In genomic region chr3:9415485-9416138, GRCh38 we compare ENCODE assay signal across 17 cellular contexts. TPM values are rescaled to one million over a fixed set of nuclear protein-coding genes. Genes with fewer than 3 reads are reported as not detected.
DNase-seq lines count a peak whose midpoint lies in the region; ATAC-seq, FAIRE-seq and TF ChIP-seq lines count a peak whose summit lies in the region.
"Had no signal": no experiment of that assay in that cellular context is flagged by ENCODE, and none has a peak within 500 bp of the region (broad histone marks: within the 10 kb centered on the region; RNA-seq: fewer than 3 reads in every experiment).

No MANE protein-coding gene starts in this region.

- peak overlapping the region; percentile 68 for H3K27ac Mint-ChIP-seq in activated T-cell treated with anti-CD3 and anti-CD28 coated beads, Interleukin-2, amount 50 U/mL, for 72 hours

- TF ChIP-seq CTCF in RWPE2 (IDR thresholded peaks at IDR 0.05; ENCODE audit: poor library complexity, severe bottlenecking) (no peak), keratinocyte (optimal IDR thresholded peaks at IDR 0.05 in 1 of 3, IDR thresholded peaks at IDR 0.05 in 1 of 3, conservative IDR thresholded peaks at IDR 0.05 in 1 of 3; ENCODE audit: extremely low read depth in 1 of 3, insufficient read depth in 2 of 3, low read length in 3 of 3) (no peak), body of pancreas (IDR thresholded peaks at IDR 0.05) (no peak)

- H3K36me3 Mint-ChIP-seq in activated T-cell treated with anti-CD3 and anti-CD28 coated beads, Interleukin-2, amount 50 U/mL, for 72 hours (ENCODE audit: insufficient read depth in 2 of 2): peaks cover 3 to 7% of the 10 kb centered on the region in 2 donors

- H3K9me3 Mint-ChIP-seq in activated T-cell treated with anti-CD3 and anti-CD28 coated beads, Interleukin-2, amount 50 U/mL, for 72 hours: no peaks in the 10 kb centered on the region

- 88 to 92% methylated on average over 6 of the region's 6 CpGs for WGBS in body of pancreas, 2 donors

- no peak overlapping the region for H2AFZ ChIP-seq in keratinocyte (ENCODE audit: control insufficient read depth, low read length)

- peaks cover 52% of the 10 kb centered on the region for H3K4me1 Mint-ChIP-seq in activated T-cell treated with anti-CD3 and anti-CD28 coated beads, Interleukin-2, amount 50 U/mL, for 72 hours (ENCODE audit: low read depth)

- dilution Hi-C loops in keratinocyte (cut with MboI; ENCODE audit: extremely low pct_ligation_motif_present, low sequenced_read_pairs): no loop called here

- peaks cover 22% of the 10 kb centered on the region for H4K20me1 ChIP-seq in keratinocyte (ENCODE audit: control insufficient read depth, extremely low read depth, insufficient read depth, low read length)

- ATAC-seq in activated T-cell treated with anti-CD3 and anti-CD28 coated beads, Interleukin-2, amount 50 U/mL, for 72 hours (replicated peaks in 1 of 2): no peak
- ATAC-seq in RWPE2 (ENCODE audit: low read depth) (0 out of 3 replicates have a peak, but pooled peaks have one; percentile 8), GM19351 (IDR thresholded peaks at IDR 0.05; ENCODE audit: unreplicated experiment) (no peak), body of pancreas (no peak)

- no peaks in the 10 kb centered on the region for H3K9me1 ChIP-seq in keratinocyte (ENCODE audit: control insufficient read depth, extremely low read depth, insufficient read depth, low read length)

- no peaks in the 10 kb centered on the region for H3K9me3 ChIP-seq in RWPE2 (ENCODE audit: severe bottlenecking)
- no peaks in the 10 kb centered on the region for H3K9me3 ChIP-seq in keratinocyte (ENCODE audit: control insufficient read depth, low read depth, low read length)
- no peaks in the 10 kb centered on the region for H3K9me3 ChIP-seq in skeletal muscle satellite cell (replicated peaks; ENCODE audit: low read length)
- H3K9me3 ChIP-seq in body of pancreas: no peaks in the 10 kb centered on the region
- H3K9me3 ChIP-seq: suprapubic skin had no signal

- no peak for TF ChIP-seq POLR2A in body of pancreas (IDR thresholded peaks at IDR 0.05)

- no peaks in the 10 kb centered on the region for H3K27me3 ChIP-seq in RWPE2 (ENCODE audit: insufficient read depth, poor library complexity, severe bottlenecking)
- H3K27me3 ChIP-seq in keratinocyte (ENCODE audit: control insufficient read depth, extremely low read depth, insufficient read depth, low read length): no peaks in the 10 kb centered on the region
- no peaks in the 10 kb centered on the region for H3K27me3 ChIP-seq in skeletal muscle satellite cell (ENCODE audit: control insufficient read depth, insufficient read depth, low read length)
- H3K27me3 ChIP-seq in body of pancreas: no peaks in the 10 kb centered on the region
- H3K27me3 ChIP-seq: suprapubic skin had no signal

- intact Hi-C loops in body of pancreas (cut with DNase I): no loop called here

- no peak for DNase-seq in activated T-cell treated with anti-CD3 and anti-CD28 coated beads, Interleukin-2, amount 50 U/mL, for 72 hours
- no peak for DNase-seq in activated T-cell treated with anti-CD3 and anti-CD28 coated beads, Interleukin-2, amount 50 U/mL, for 48 hours
- DNase-seq in RWPE2 (ENCODE audit: low spot score): no peak
- no peak for DNase-seq in keratinocyte (ENCODE audit: low read depth, low spot score)
- DNase-seq in HUDEP-2 (lab: John Stamatoyannopoulos, UW; ENCODE audit: unreplicated experiment in 76 of 76): no peak
- DNase-seq in body of pancreas: no peak
- DNase-seq: activated CD8-positive, alpha-beta memory T cell treated with anti-CD3 and anti-CD28 coated beads, Interleukin-2, amount 50 U/mL, for 48 hours; cortex of kidney; NCI-H187 treated with DMSO at 0.1 percent for 48 hours; NCI-H510A treated with DMSO at 0.1 percent for 48 hours; posterior cingulate gyrus; stimulated activated CD4-positive, alpha-beta T cell treated with anti-CD3 and anti-CD28 coated beads, Interleukin-15, amount 100 ng/mL, for 24 hours; SW 1271 had no signal

- peak overlapping the region in 1 of 2 donors; percentile 26 for H3K4me3 Mint-ChIP-seq in activated T-cell treated with anti-CD3 and anti-CD28 coated beads, Interleukin-2, amount 50 U/mL, for 72 hours

- peaks cover 97% of the 10 kb centered on the region for H3K79me2 ChIP-seq in keratinocyte (ENCODE audit: control insufficient read depth, insufficient read depth, low read length)

- no peaks in the 10 kb centered on the region for H3K27me3 Mint-ChIP-seq in activated T-cell treated with anti-CD3 and anti-CD28 coated beads, Interleukin-2, amount 50 U/mL, for 72 hours (ENCODE audit: low read depth)

- H3K4me2 ChIP-seq in keratinocyte (ENCODE audit: control insufficient read depth, extremely low read depth, insufficient read depth, low read depth, low read length): peak overlapping the region; percentile 39
- peak overlapping the region; percentile 22 for H3K4me2 ChIP-seq in skeletal muscle satellite cell (ENCODE audit: low read length)

- H3K27ac ChIP-seq in RWPE2 (ENCODE audit: poor library complexity, severe bottlenecking) (peak overlapping the region; percentile 33), keratinocyte (ENCODE audit: control insufficient read depth, insufficient read depth, low read length) (peak overlapping the region; percentile 59), body of pancreas (no peak overlapping the region)
- H3K27ac ChIP-seq: suprapubic skin had no signal

- FAIRE-seq in keratinocyte (lab: Jason Lieb, UNC): no peak
- FAIRE-seq: GM18507 had no signal

- H3K36me3 ChIP-seq in RWPE2 (ENCODE audit: low read depth): peaks cover 51% of the 10 kb centered on the region
- no peaks in the 10 kb centered on the region for H3K36me3 ChIP-seq in keratinocyte (ENCODE audit: control insufficient read depth in 2 of 2, extremely low read depth in 1 of 2, insufficient read depth in 2 of 2, low read length in 2 of 2)
- no peaks in the 10 kb centered on the region for H3K36me3 ChIP-seq in skeletal muscle satellite cell (ENCODE audit: insufficient read depth, low read length)
- H3K36me3 ChIP-seq in body of pancreas (replicated peaks in 1 of 2; ENCODE audit: insufficient read depth in 1 of 2, low read depth in 2 of 2): no peaks in the 10 kb centered on the region
- H3K36me3 ChIP-seq: suprapubic skin had no signal

- H3K4me3 ChIP-seq in RWPE2 (ENCODE audit: severe bottlenecking): no peak overlapping the region
- no peak overlapping the region for H3K4me3 ChIP-seq in keratinocyte (ENCODE audit: control insufficient read depth in 2 of 3, extremely low read depth in 1 of 3, insufficient read depth in 2 of 3, low read depth in 1 of 3, low read length in 3 of 3)
- H3K4me3 ChIP-seq in skeletal muscle satellite cell (ENCODE audit: low read length): no peak overlapping the region
- no peak overlapping the region for H3K4me3 ChIP-seq in body of pancreas
- H3K4me3 ChIP-seq: suprapubic skin had no signal

- peaks cover 50% of the 10 kb centered on the region for H3K4me1 ChIP-seq in RWPE2 (ENCODE audit: insufficient read depth, poor library complexity, severe bottlenecking)
- H3K4me1 ChIP-seq in keratinocyte (ENCODE audit: control insufficient read depth, extremely low read depth, insufficient read depth, low read length): peaks cover 28% of the 10 kb centered on the region
- H3K4me1 ChIP-seq in skeletal muscle satellite cell (ENCODE audit: control insufficient read depth, insufficient read depth, low read length): peaks cover 14% of the 10 kb centered on the region
- H3K4me1 ChIP-seq in body of pancreas: peaks cover 53% of the 10 kb centered on the region

- H3K9ac ChIP-seq in keratinocyte (ENCODE audit: control insufficient read depth, extremely low read depth, insufficient read depth, low read length) (peak overlapping the region; percentile 6), skeletal muscle satellite cell (ENCODE audit: low read depth, low read length) (no peak overlapping the region)

RNA-seq across cellular contexts. Expression of gene SETD5, which starts 18.2 kb away (rescaled TPM):
- 100 to 1,000 TPM; 158 to 173 TPM for total RNA-seq in activated T-cell treated with anti-CD3 and anti-CD28 coated beads, Interleukin-2, amount 50 U/mL, for 72 hours
- polyA plus RNA-seq in keratinocyte: 28.9 to 52.8 TPM (median 37.8 TPM) in 3 replicates
- polyA plus RNA-seq in keratinocyte (2011; ENCODE audit: low read depth): 175 TPM
- 23.4 and 30.0 TPM in 2 replicates for polyA plus RNA-seq in keratinocyte (2011; cell fraction: cytosol; rRNA removed)
- 128 and 130 TPM in 2 replicates for polyA plus RNA-seq in keratinocyte (2011; cell fraction: nucleus; rRNA removed)
- polyA plus RNA-seq in keratinocyte (2012; ENCODE audit: low replicate concordance): 36.6 and 45.3 TPM in 2 replicates
- polyA minus RNA-seq in keratinocyte: 57.9 to 114 TPM (median 75.7 TPM) in 3 replicates
- 25.9 TPM for polyA minus RNA-seq in keratinocyte (2011; cell fraction: cytosol; rRNA and poly(A)+ RNA removed)
- polyA minus RNA-seq in keratinocyte (2011; cell fraction: nucleus; rRNA and poly(A)+ RNA removed): 83.7 and 184 TPM in 2 replicates
- total RNA-seq in skeletal muscle satellite cell (2012; rRNA removed): 66.2 and 70.0 TPM in 2 replicates
- total RNA-seq in body of pancreas: 100 to 1,000 TPM in 1 of 2 donors, 10 to 100 TPM in 1; 64.3 to 102 TPM

RNA-seq across cellular contexts. Expression of gene THUMPD3, which starts 52.8 kb away (rescaled TPM):
- total RNA-seq in activated T-cell treated with anti-CD3 and anti-CD28 coated beads, Interleukin-2, amount 50 U/mL, for 72 hours: 10 to 100 TPM; 56.0 to 65.5 TPM
- 42.1 to 59.8 TPM (median 42.6 TPM) in 3 replicates for polyA plus RNA-seq in keratinocyte
- 25.4 TPM for polyA plus RNA-seq in keratinocyte (2011; ENCODE audit: low read depth)
- polyA plus RNA-seq in keratinocyte (2011; cell fraction: cytosol; rRNA removed): 30.5 and 53.4 TPM in 2 replicates
- 34.0 and 39.7 TPM in 2 replicates for polyA plus RNA-seq in keratinocyte (2011; cell fraction: nucleus; rRNA removed)
- polyA plus RNA-seq in keratinocyte (2012; ENCODE audit: low replicate concordance): 42.1 and 48.2 TPM in 2 replicates
- 21.5 to 68.4 TPM (median 43.7 TPM) in 3 replicates for polyA minus RNA-seq in keratinocyte
- 37.6 TPM for polyA minus RNA-seq in keratinocyte (2011; cell fraction: cytosol; rRNA and poly(A)+ RNA removed)
- polyA minus RNA-seq in keratinocyte (2011; cell fraction: nucleus; rRNA and poly(A)+ RNA removed): 16.4 and 32.2 TPM in 2 replicates
- total RNA-seq in skeletal muscle satellite cell (2012; rRNA removed): 47.6 and 54.8 TPM in 2 replicates
- total RNA-seq in body of pancreas: 10 to 100 TPM; 16.1 to 27.0 TPM

Comparison
In these comparisons a context has a peak if more than half of its experiments do, and no peak if none do; other contexts are left out.
1. H3K27ac ChIP-seq: peak in RWPE2 (single experiment) and keratinocyte (single experiment); none in body of pancreas (0 of 4).